Comparison of ENCODE assay signal across 38 cellular contexts in genomic region chr21:30563630-30564029, GRCh38. TPM values are rescaled to one million over a fixed set of nuclear protein-coding genes. Genes with fewer than 3 reads are reported as not detected.
"Had no signal": no experiment of that assay in that cellular context is flagged by ENCODE, and none has a peak within 500 bp of the region (broad histone marks: within the 10 kb centered on the region; RNA-seq: fewer than 3 reads in every experiment).

No MANE protein-coding gene starts in this region.

- H3K27me3 ChIP-seq: MG63 had no signal

- H3K4me3 ChIP-seq: MG63 had no signal

- DNase-seq: Karpas-422, Kasumi-1, MG63, MM.1S, MV-4-11, NCI-H1048, NCI-H1092, NCI-H1092 treated with DMSO at 0.1 percent for 48 hours, NCI-H1105, NCI-H1105 treated with DMSO at 0.1 percent for 48 hours, NCI-H1417, NCI-H1417 treated with DMSO at 0.1 percent for 48 hours, NCI-H1436, NCI-H1436 treated with DMSO at 0.1 percent for 48 hours, NCI-H146, NCI-H1694, NCI-H1694 treated with DMSO at 0.1 percent for 48 hours, NCI-H187, NCI-H187 treated with DMSO at 0.1 percent for 48 hours, NCI-H1930, NCI-H2029, NCI-H2029 treated with DMSO at 0.1 percent for 48 hours, NCI-H2081, NCI-H2081 treated with DMSO at 0.1 percent for 48 hours, NCI-H2107, NCI-H2171, NCI-H2171 treated with DMSO at 0.1 percent for 48 hours, NCI-H2227 treated with DMSO at 0.1 percent for 48 hours, NCI-H226, NCI-H345, NCI-H446, NCI-H446 treated with DMSO at 0.1 percent for 48 hours, NCI-H510A had no signal

- H3K4me2 ChIP-seq: KMS-11 had no signal

- H3K27ac ChIP-seq: KMS-11 had no signal

- H3K36me3 ChIP-seq: MG63 had no signal

- H3K9me3 ChIP-seq: MG63 had no signal

- H3K9ac ChIP-seq: KMS-11 had no signal

RNA-seq across cellular contexts. Expression of gene KRTAP19-7, which starts 2.5 kb away (rescaled TPM):
- total RNA-seq: LHCN-M2, M059J, MCF 10A, NCI-H460 had no signal

RNA-seq across cellular contexts. Expression of gene KRTAP19-6, which starts 22.0 kb away (rescaled TPM):
- total RNA-seq: LHCN-M2, M059J, MCF 10A, NCI-H460 had no signal

RNA-seq across cellular contexts. Expression of gene KRTAP22-2, which starts 26.6 kb away (rescaled TPM):
- total RNA-seq: LHCN-M2, M059J, MCF 10A, NCI-H460 had no signal

RNA-seq across cellular contexts. Expression of gene KRTAP6-3, which starts 28.6 kb away (rescaled TPM):
- total RNA-seq: LHCN-M2, M059J, MCF 10A, NCI-H460 had no signal

RNA-seq across cellular contexts. Expression of gene KRTAP6-2, which starts 35.1 kb away (rescaled TPM):
- total RNA-seq: LHCN-M2, M059J, MCF 10A, NCI-H460 had no signal
